Comparison of ENCODE assay signal across 15 cellular contexts in the genomic region with DNA sequence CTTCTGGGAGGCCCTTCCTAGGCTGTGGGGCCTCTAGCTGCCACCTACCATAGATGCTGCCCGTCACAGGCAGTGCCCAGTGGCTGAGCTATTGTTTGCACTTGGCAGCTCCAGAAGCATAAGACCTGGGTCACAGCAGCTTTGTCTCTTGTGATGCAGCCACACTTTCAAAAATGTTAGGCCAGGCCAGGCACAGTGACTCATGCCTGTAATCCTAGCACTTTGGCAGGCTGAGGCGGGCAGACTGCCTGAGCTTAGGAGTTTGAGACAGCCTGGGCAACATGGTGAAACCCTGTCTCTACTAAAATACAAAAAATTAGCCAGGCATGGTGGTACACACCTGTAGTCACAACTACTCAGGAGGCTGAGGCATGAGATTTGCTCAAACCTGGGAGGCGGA. TPM values are rescaled to one million over a fixed set of nuclear protein-coding genes. Genes with fewer than 3 reads are reported as not detected.
DNase-seq lines count a peak whose midpoint lies in the region; FAIRE-seq lines count a peak whose summit lies in the region.
"Had no signal": no experiment of that assay in that cellular context is flagged by ENCODE, and none has a peak within 500 bp of the region (broad histone marks: within the 10 kb centered on the region; RNA-seq: fewer than 3 reads in every experiment).

No MANE protein-coding gene starts in this region.

- H3K4me1 ChIP-seq in small intestine (ENCODE audit: control insufficient read depth in 2 of 2, insufficient read depth in 1 of 2, low read depth in 1 of 2, low read length in 1 of 2): no peaks in the 10 kb centered on the region

- no peaks in the 10 kb centered on the region for H3K9me3 ChIP-seq in small intestine (ENCODE audit: control insufficient read depth, low read depth)

- H3K36me3 ChIP-seq in small intestine (ENCODE audit: control insufficient read depth in 2 of 2, insufficient read depth in 2 of 2, low read length in 2 of 2): no peaks in the 10 kb centered on the region

- H3K27ac ChIP-seq in small intestine (ENCODE audit: low read depth in 1 of 2, low read length in 1 of 2): no peak overlapping the region
- H3K27ac ChIP-seq: dorsolateral prefrontal cortex had no signal

- WGBS in small intestine, 3 donors: 89 to 91% (median 90%) methylated on average over 3 of the region's 3 CpGs

- DNase-seq in DMS 273 (lab: John Stamatoyannopoulos, UW; ENCODE audit: unreplicated experiment): peak; percentile 38
- DNase-seq in DMS 273 treated with DMSO at 0.1 percent for 48 hours (lab: John Stamatoyannopoulos, UW): no peak
- DNase-seq in RPMI7951 (ENCODE audit: low read depth): peak; percentile 75
- peak; percentile 84 for DNase-seq in fibroblast of peridontal ligament (ENCODE audit: extremely low read depth)
- DNase-seq in stromal cell of bone marrow (ENCODE audit: low read depth): peak; percentile 76
- DNase-seq in middle frontal gyrus (ENCODE audit: extremely low spot score, low spot score): no peak
- no peak for DNase-seq in small intestine
- DNase-seq in NCI-H187 (lab: John Stamatoyannopoulos, UW): no peak
- DNase-seq: activated CD4-positive, alpha-beta T cell treated with anti-CD3 and anti-CD28 coated beads for 1 hour; dorsolateral prefrontal cortex; GF-D8; KG1; naive B cell; SIG-M5 had no signal

- FAIRE-seq in small intestine (lab: Jason Lieb, UNC): no peak
- FAIRE-seq: A204.1 had no signal

- H3K4me3 ChIP-seq in small intestine (ENCODE audit: low read depth in 1 of 2, low read length in 2 of 2): no peak overlapping the region
- H3K4me3 ChIP-seq: dorsolateral prefrontal cortex had no signal

- peaks cover 0 to 15% of the 10 kb centered on the region in 2 donors for H3K27me3 ChIP-seq in small intestine (ENCODE audit: control insufficient read depth in 2 of 2, insufficient read depth in 2 of 2, low read length in 2 of 2)

RNA-seq across cellular contexts. Expression of a gene that starts 9.5 kb away (rescaled TPM):
- total RNA-seq in RPMI7951 (2014; rRNA removed; shearing (Covaris generic)): 8.1 and 11.4 TPM in 2 replicates
- polyA plus RNA-seq in small intestine: 10 to 100 TPM in 2 of 3 donors, 1 to 10 TPM in 1; 8.1 to 76.0 (median 39.2) TPM

RNA-seq across cellular contexts. Expression of a gene that starts 21.3 kb away (rescaled TPM):
- 115 and 125 TPM in 2 replicates for total RNA-seq in RPMI7951 (2014; rRNA removed; shearing (Covaris generic))
- polyA plus RNA-seq in small intestine: 100 to 1,000 TPM in 1 of 3 donors, 10 to 100 TPM in 2; 35.0 to 104 (median 70.5) TPM

RNA-seq across cellular contexts. Expression of a gene that starts 21.4 kb away (rescaled TPM):
- total RNA-seq in RPMI7951 (2014; rRNA removed; shearing (Covaris generic)): 2.0 and 2.8 TPM in 2 replicates
- polyA plus RNA-seq in small intestine: 10 to 100 TPM in 2 of 3 donors, 1 to 10 TPM in 1; 3.1 to 38.5 (median 19.2) TPM

RNA-seq across cellular contexts. Expression of a gene that starts 52.7 kb away (rescaled TPM):
- total RNA-seq in RPMI7951 (2014; rRNA removed; shearing (Covaris generic)): 20.3 and 29.7 TPM in 2 replicates
- polyA plus RNA-seq in small intestine: 10 to 100 TPM; 13.6 to 41.3 (median 16.8) TPM

Comparison
In these comparisons a context has a peak if more than half of its experiments do, and no peak if none do; other contexts are left out.
1. DNase-seq: peak in DMS 273 (single experiment), RPMI7951 (single experiment), fibroblast of peridontal ligament (single experiment) and stromal cell of bone marrow (single experiment); none in DMS 273 treated with DMSO at 0.1 percent for 48 hours (single experiment), middle frontal gyrus (single experiment), small intestine (single experiment) and NCI-H187 (0 of 2).